In the genomic region with DNA sequence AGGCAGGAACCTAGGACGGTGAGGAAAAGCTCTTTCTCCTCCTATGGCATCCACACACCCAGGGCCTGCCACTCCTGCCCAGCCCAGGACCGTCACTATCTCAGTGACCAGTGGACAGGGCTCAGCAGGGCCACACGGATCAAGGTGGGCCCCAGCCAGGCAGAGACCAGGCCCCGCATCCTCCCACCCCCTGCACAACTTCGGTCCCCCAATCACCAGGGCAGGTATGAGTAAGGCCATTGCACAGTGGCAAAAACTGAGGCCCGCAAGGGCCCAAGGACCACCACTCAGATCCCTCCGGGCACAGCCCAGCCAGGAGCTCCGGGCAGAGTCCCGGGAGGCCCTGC, we compare ENCODE assay signal across 8 cellular contexts. TPM values are rescaled to one million over a fixed set of nuclear protein-coding genes. Genes with fewer than 3 reads are reported as not detected.
DNase-seq lines count a peak whose midpoint lies in the region; ATAC-seq and TF ChIP-seq lines count a peak whose summit lies in the region.

No MANE protein-coding gene starts in this region.

- no peak for ATAC-seq in memory B cell (ENCODE audit: low read depth)

- no peaks in the 10 kb centered on the region for H3K27me3 Mint-ChIP-seq in T-helper 2 cell treated with Interferon-gamma antibody and Interleukin-4, amounts not matched to agents 5 μg/mL and 100 μg/mL, for 36 hours (ENCODE audit: low read depth)
- peaks cover 4% of the 10 kb centered on the region for H3K27me3 Mint-ChIP-seq in memory B cell

- CTCF ChIA-PET in mammary epithelial cell (lab: Charles Lee; ENCODE audit: low non-redundant PET) = no interaction called here

- H3K4me3 ChIP-seq in mammary epithelial cell (replicated peaks in 1 of 3; ENCODE audit: insufficient read depth in 1 of 3, low read depth in 2 of 3, low read length in 3 of 3) (no peak overlapping the region), stomach smooth muscle (ENCODE audit: low read length in 2 of 2) (peak overlapping the region; percentile 56 to 70)

- H3K4me1 ChIP-seq in mammary epithelial cell (ENCODE audit: insufficient read depth, low read length) (peaks cover 9% of the 10 kb centered on the region), stomach smooth muscle (ENCODE audit: control insufficient read depth, insufficient read depth, low read length) (peaks cover 18% of the 10 kb centered on the region)

- TF ChIP-seq CTCF in mammary epithelial cell (conservative IDR thresholded peaks at IDR 0.05 in 1 of 2, IDR thresholded peaks at IDR 0.05 in 1 of 2; ENCODE audit: extremely low read depth in 1 of 2, insufficient read depth in 1 of 2, low read depth in 1 of 2, low read length in 2 of 2) = no peak

- no peak overlapping the region for H3K27ac ChIP-seq in mammary epithelial cell (ENCODE audit: insufficient read depth, low read depth, low read length)
- peak overlapping the region; percentile 69 for H3K27ac ChIP-seq in stomach smooth muscle (ENCODE audit: low read length)

- no peak for DNase-seq in T-helper 2 cell treated with Interferon-gamma antibody and Interleukin-4, amounts not matched to agents 5 μg/mL and 100 μg/mL, for 36 hours (ENCODE audit: low spot score)
- DNase-seq in T-helper 2 cell (no peak), mammary epithelial cell (no peak), memory B cell (ENCODE audit: low spot score in 2 of 2) (no peak), DMS114 treated with DMSO at 0.1 percent for 48 hours (lab: John Stamatoyannopoulos, UW; ENCODE audit: unreplicated experiment) (no peak), NCI-H526 (lab: John Stamatoyannopoulos, UW) (no peak)
- no peak for DNase-seq in stimulated activated naive CD4-positive, alpha-beta T cell treated with Interleukin-2 at 50 U/mL for 16 hours (lab: John Stamatoyannopoulos, UW)

- H3K9me3 ChIP-seq in mammary epithelial cell (replicated peaks; ENCODE audit: insufficient read depth, low read length) = no peaks in the 10 kb centered on the region
- H3K9me3 ChIP-seq in stomach smooth muscle (ENCODE audit: control insufficient read depth in 2 of 2, low read length in 2 of 2) = no peaks in the 10 kb centered on the region

- in situ Hi-C loops in mammary epithelial cell (cut with MboI; ENCODE audit: low sequenced_read_pairs in 2 of 2) = loop anchor here (5.0 to 25.0 kb wide), 3 partner anchors 301 to 804 kb away; a partner anchor contains a TSS

- H3K27ac Mint-ChIP-seq in T-helper 2 cell treated with Interferon-gamma antibody and Interleukin-4, amounts not matched to agents 5 μg/mL and 100 μg/mL, for 36 hours = no peak overlapping the region
- H3K27ac Mint-ChIP-seq in memory B cell = no peak overlapping the region

- H3K36me3 Mint-ChIP-seq in T-helper 2 cell treated with Interferon-gamma antibody and Interleukin-4, amounts not matched to agents 5 μg/mL and 100 μg/mL, for 36 hours (ENCODE audit: low read depth) = no peaks in the 10 kb centered on the region
- no peaks in the 10 kb centered on the region for H3K36me3 Mint-ChIP-seq in memory B cell

- no peaks in the 10 kb centered on the region for H3K4me1 Mint-ChIP-seq in T-helper 2 cell treated with Interferon-gamma antibody and Interleukin-4, amounts not matched to agents 5 μg/mL and 100 μg/mL, for 36 hours (ENCODE audit: low read depth)
- H3K4me1 Mint-ChIP-seq in memory B cell = no peaks in the 10 kb centered on the region

- BruUV-seq in mammary epithelial cell (replicated peaks; lab: Mats Ljungman, UMichigan) = no TSS peak

- no peaks in the 10 kb centered on the region for H3K27me3 ChIP-seq in mammary epithelial cell (ENCODE audit: insufficient read depth, low read length)
- no peaks in the 10 kb centered on the region for H3K27me3 ChIP-seq in stomach smooth muscle (ENCODE audit: control insufficient read depth in 1 of 2, insufficient read depth in 2 of 2, low read length in 2 of 2)

- H3K4me2 ChIP-seq in mammary epithelial cell (ENCODE audit: insufficient read depth, low read depth, low read length) = peak overlapping the region; percentile 74

- H3K79me2 ChIP-seq in mammary epithelial cell (ENCODE audit: insufficient read depth, low read length) = no peaks in the 10 kb centered on the region

- peak overlapping the region; percentile 68 for H2AFZ ChIP-seq in mammary epithelial cell (ENCODE audit: low read depth, low read length)

- no peaks in the 10 kb centered on the region for H3K9me3 Mint-ChIP-seq in T-helper 2 cell treated with Interferon-gamma antibody and Interleukin-4, amounts not matched to agents 5 μg/mL and 100 μg/mL, for 36 hours
- H3K9me3 Mint-ChIP-seq in memory B cell = no peaks in the 10 kb centered on the region

- H3K9ac ChIP-seq in mammary epithelial cell (ENCODE audit: insufficient read depth, low read length) = no peak overlapping the region
- H3K9ac ChIP-seq in stomach smooth muscle (ENCODE audit: low read length in 2 of 2) = peak overlapping the region; percentile 29 to 49

- H3K4me3 Mint-ChIP-seq in T-helper 2 cell treated with Interferon-gamma antibody and Interleukin-4, amounts not matched to agents 5 μg/mL and 100 μg/mL, for 36 hours = peak overlapping the region; percentile 7
- H3K4me3 Mint-ChIP-seq in memory B cell = peak overlapping the region; percentile 27

- dilution Hi-C loops in mammary epithelial cell (cut with HindIII; ENCODE audit: low sequenced_read_pairs) = no loop called here

- H3K36me3 ChIP-seq in mammary epithelial cell (ENCODE audit: insufficient read depth, low read length) = no peaks in the 10 kb centered on the region
- no peaks in the 10 kb centered on the region for H3K36me3 ChIP-seq in stomach smooth muscle (ENCODE audit: control insufficient read depth in 2 of 2, insufficient read depth in 2 of 2, low read length in 2 of 2)

- intact Hi-C loops in mammary epithelial cell (cut with micrococcal nuclease) = loop anchor here (5.0 kb wide), 1 partner anchor 236 kb away; no protein-coding TSS in a partner anchor

- 82% methylated on average over 9 of the region's 9 CpGs for WGBS in mammary epithelial cell (ENCODE audit: low coverage, missing lambda C conversion rate)

- H4K20me1 ChIP-seq in mammary epithelial cell (ENCODE audit: insufficient read depth, low read length) = no peaks in the 10 kb centered on the region

RNA-seq across cellular contexts. Expression of a gene that starts 30.3 kb away (rescaled TPM):
- total RNA-seq in mammary epithelial cell = 100 to 1,000 TPM; 204 to 225 TPM
- polyA plus RNA-seq in mammary epithelial cell = 215 TPM
- polyA minus RNA-seq in mammary epithelial cell = 162 TPM

Comparison
In these comparisons a context has a peak if more than half of its experiments do, and no peak if none do; other contexts are left out.
1. H3K4me3 ChIP-seq: peak in stomach smooth muscle (2 of 2); none in mammary epithelial cell (0 of 3).